6 cellular contexts compared by ENCODE assay signal in genomic region chr5:37950436-37950835, GRCh38.
"Had no signal": no experiment of that assay in that cellular context is flagged by ENCODE, and none has a peak within 500 bp of the region (broad histone marks: within the 10 kb centered on the region; RNA-seq: fewer than 3 reads in every experiment).

No MANE protein-coding gene starts in this region.

- H3K4me3 ChIP-seq: GM23338, K562 had no signal

- H2AFZ ChIP-seq: GM23338 had no signal

- H3K4me2 ChIP-seq: GM23338 had no signal

- ATAC-seq: GM23338, K562 had no signal

- DNase-seq: H9, HCEC 1CT, IMR-90, KG1 had no signal
